In genomic region chr1:21325731-21326387, GRCh38 we compare ENCODE assay signal across 9 cellular contexts. TPM values are rescaled to one million over a fixed set of nuclear protein-coding genes. Genes with fewer than 3 reads are reported as not detected.
DNase-seq lines count a peak whose midpoint lies in the region; ATAC-seq, FAIRE-seq and TF ChIP-seq lines count a peak whose summit lies in the region.
"Had no signal": no experiment of that assay in that cellular context is flagged by ENCODE, and none has a peak within 500 bp of the region (broad histone marks: within the 10 kb centered on the region; RNA-seq: fewer than 3 reads in every experiment).

No MANE protein-coding gene starts in this region.

- WGBS in H1 (ENCODE audit: extremely low coverage in 1 of 2, insufficient coverage in 1 of 2, insufficient read length in 1 of 2, insufficient replicate concordance in 2 of 2, low coverage in 1 of 2, low lambda C conversion rate in 2 of 2, missing lambda C conversion rate in 1 of 2), 2 experiments, result 73% methylated on average over 18 of the region's 19 CpGs; no CpG with 5 or more reads in 1 of the 2 experiments

- H3K27ac ChIP-seq in A673 (ENCODE audit: low read depth, low read length, poor library complexity, severe bottlenecking) (peak overlapping the region; percentile 86), PC-3 (ENCODE audit: low read length) (peak overlapping the region; percentile 95), H1 (ENCODE audit: low read depth, low read length) (no peak overlapping the region)

- FAIRE-seq in H1 (lab: Jason Lieb, UNC), result no peak

- H2AFZ ChIP-seq in PC-3 (ENCODE audit: low read length) (no peak overlapping the region), H1 (ENCODE audit: low read length) (no peak overlapping the region)

- no peak for TF ChIP-seq EP300 in H1 (IDR thresholded peaks at IDR 0.05; ENCODE audit: borderline replicate concordance in 1 of 2, low read depth in 2 of 2, low read length in 2 of 2)

- no peak overlapping the region for H4K5ac ChIP-seq in H1 (ENCODE audit: insufficient read length, low read depth, low read length)

- no peak for TF ChIP-seq POLR2A in H1 (IDR thresholded peaks at IDR 0.05; ENCODE audit: control extremely low read depth in 1 of 2, low read depth in 2 of 2, low read length in 2 of 2)

- peaks cover 2% of the 10 kb centered on the region; the same call in 1 of the 2 replicates for H3K79me1 ChIP-seq in H1 (ENCODE audit: low read depth, low read length)

- H2BK12ac ChIP-seq in H1 (ENCODE audit: low read depth, low read length), result no peak overlapping the region; the same call in 1 of the 2 replicates

- CTCF ChIA-PET in A673 (lab: Charles Lee), result interaction anchor here (0.6 to 2.5 kb wide), 4 partner anchors 8 to 71 kb away, joined by 3 to 8 read pairs (median 3); no protein-coding TSS in a partner anchor
- CTCF ChIA-PET in PC-3 (lab: Charles Lee), result interaction anchor here (0.5 kb wide), 1 partner anchor 30 kb away, joined by 11 read pairs; no protein-coding TSS in a partner anchor
- CTCF ChIA-PET in H1 (lab: Charles Lee; ENCODE audit: partially characterized antibody), result interaction anchor here (0.6 to 15.0 kb wide), 14 partner anchors 9 to 1918 kb away, joined by 3 to 152 read pairs (median 6); no protein-coding TSS in a partner anchor

- no peak overlapping the region for H3K23ac ChIP-seq in H1 (ENCODE audit: insufficient read length)

- peak overlapping the region; percentile 4 for H4K91ac ChIP-seq in H1 (replicated peaks; ENCODE audit: insufficient read length, low read length)

- intact Hi-C loops in A673 (cut with micrococcal nuclease; ENCODE audit: unreplicated experiment) (no loop called here), PC-3 (cut with micrococcal nuclease) (no loop called here)

- 0 out of 2 replicates have a peak overlapping the region, but pooled peaks have one; percentile 2 for H2BK15ac ChIP-seq in H1 (ENCODE audit: low read length)

- no peak overlapping the region for H3K56ac ChIP-seq in H1 (replicated peaks; ENCODE audit: insufficient read length, low read depth, low read length)

- TF ChIP-seq CTCF in A673 (conservative IDR thresholded peaks at IDR 0.05; ENCODE audit: low read depth, low read length), result no peak
- no peak for TF ChIP-seq CTCF in PC-3 (conservative IDR thresholded peaks at IDR 0.05; ENCODE audit: low read depth, low read length)
- no peak for TF ChIP-seq CTCF in H1 (IDR thresholded peaks at IDR 0.05; ENCODE audit: control extremely low read depth in 1 of 3, insufficient read depth in 1 of 3, low read depth in 1 of 3, low read length in 3 of 3)

- H3K27me3 ChIP-seq in A673 (replicated peaks; ENCODE audit: insufficient read depth, low read depth, low read length, poor library complexity) (no peaks in the 10 kb centered on the region), PC-3 (ENCODE audit: low read length) (no peaks in the 10 kb centered on the region), H1 (replicated peaks in 1 of 4; ENCODE audit: control insufficient read depth in 3 of 4, extremely low read depth in 1 of 4, insufficient read depth in 3 of 4, low read length in 3 of 4) (no peaks in the 10 kb centered on the region)

- no peak overlapping the region for H3K14ac ChIP-seq in H1 (ENCODE audit: insufficient read length)

- no peaks in the 10 kb centered on the region for H3K36me3 ChIP-seq in A673 (ENCODE audit: insufficient read depth, low read length, poor library complexity, severe bottlenecking)
- H3K36me3 ChIP-seq in PC-3 (ENCODE audit: low read depth, low read length), result peaks cover 4% of the 10 kb centered on the region; the same call in 1 of the 2 replicates
- H3K36me3 ChIP-seq in H1 (ENCODE audit: control insufficient read depth in 2 of 4, insufficient read depth in 4 of 4, low read length in 3 of 4), result no peaks in the 10 kb centered on the region

- no peak overlapping the region for H2BK120ac ChIP-seq in H1 (replicated peaks; ENCODE audit: low read depth, low read length)

- DNase-seq in A673 (ENCODE audit: low spot score) (no peak), PC-3 (no peak), H1 (ENCODE audit: low read depth in 1 of 2, low spot score in 2 of 2) (no peak), nucleus accumbens (lab: John Stamatoyannopoulos, UW) (peak in 31 of 56 donors; percentile 16 to 70 (median 37)), HuH-7.5 (ENCODE audit: low spot score) (no peak), NCI-H774 (lab: John Stamatoyannopoulos, UW) (no peak), HUDEP-2 (lab: John Stamatoyannopoulos, UW; ENCODE audit: unreplicated experiment in 76 of 76) (no peak)
- DNase-seq: DMS53 had no signal

- no peak overlapping the region for H3K4ac ChIP-seq in H1 (replicated peaks; ENCODE audit: insufficient read length, low read depth, low read length)

- H2AK5ac ChIP-seq in H1 (ENCODE audit: low read depth, low read length), result no peak overlapping the region

- ATAC-seq in PC-3 (no peak), GM18868 (IDR thresholded peaks at IDR 0.05; ENCODE audit: unreplicated experiment) (no peak)

- no peaks in the 10 kb centered on the region for H3K9me2 ChIP-seq in PC-3 (replicated peaks; ENCODE audit: low read length)

- BruUV-seq in A673 (replicated peaks; lab: Mats Ljungman, UMichigan), result no TSS peak
- BruUV-seq in PC-3 (replicated peaks; lab: Mats Ljungman, UMichigan), result no TSS peak

- no peaks in the 10 kb centered on the region for H3K9me3 ChIP-seq in A673 (ENCODE audit: low read depth, low read length, poor library complexity, severe bottlenecking)
- no peaks in the 10 kb centered on the region for H3K9me3 ChIP-seq in PC-3 (ENCODE audit: low read length)
- no peaks in the 10 kb centered on the region for H3K9me3 ChIP-seq in H1 (ENCODE audit: insufficient read depth in 2 of 2, low read depth in 1 of 2, low read length in 1 of 2)

- TF ChIP-seq RAD21 in H1 (IDR thresholded peaks at IDR 0.05 in 1 of 2, conservative IDR thresholded peaks at IDR 0.05 in 1 of 2; ENCODE audit: low read depth in 2 of 2, low read length in 2 of 2), result no peak

- H4K20me1 ChIP-seq in PC-3 (ENCODE audit: low read length) (no peaks in the 10 kb centered on the region), H1 (replicated peaks in 1 of 2; ENCODE audit: control insufficient read depth in 1 of 2, insufficient read depth in 2 of 2, low read length in 2 of 2) (no peaks in the 10 kb centered on the region)

- POLR2A ChIA-PET in A673 (lab: Charles Lee; ENCODE audit: low non-redundant PET), result interaction anchor here (0.6 kb wide), 1 partner anchor 10 kb away, joined by 3 read pairs; no protein-coding TSS in a partner anchor
- POLR2A ChIA-PET in PC-3 (lab: Charles Lee; ENCODE audit: unreplicated experiment), result interaction anchor here (0.6 to 1.0 kb wide), 3 partner anchors 20 to 121 kb away, joined by 4 to 13 read pairs (median 5); no protein-coding TSS in a partner anchor
- POLR2A ChIA-PET in H1 (lab: Charles Lee; ENCODE audit: partially characterized antibody), result interaction anchor here (0.7 to 1.6 kb wide), 6 partner anchors 8 to 299 kb away, joined by 3 to 4 read pairs (median 4); no protein-coding TSS in a partner anchor

- no peak overlapping the region for H4K8ac ChIP-seq in H1 (ENCODE audit: extremely low read depth, insufficient read depth, low read length)

- H3K9ac ChIP-seq in PC-3 (ENCODE audit: low read length) (peak overlapping the region; percentile 72), H1 (replicated peaks in 1 of 4; ENCODE audit: extremely low read depth in 1 of 4, low read depth in 3 of 4, low read length in 3 of 4) (no peak overlapping the region)

- H2BK20ac ChIP-seq in H1 (ENCODE audit: low read length), result peak overlapping the region; percentile 57; the same call in 1 of the 2 replicates

- no peak overlapping the region for H3K4me3 ChIP-seq in A673 (ENCODE audit: low read depth, low read length, poor library complexity, severe bottlenecking)
- H3K4me3 ChIP-seq in PC-3 (ENCODE audit: low read length), result no peak overlapping the region
- no peak overlapping the region for H3K4me3 ChIP-seq in H1 (ENCODE audit: extremely low read depth in 1 of 4, insufficient read depth in 2 of 4, low read depth in 3 of 4, low read length in 4 of 4)

- H3K79me2 ChIP-seq in PC-3 (ENCODE audit: low read length), result peaks cover 79% of the 10 kb centered on the region
- peaks cover 0 to 1% of the 10 kb centered on the region in 2 experiments; a peak in 2 of 4 replicates for H3K79me2 ChIP-seq in H1 (ENCODE audit: control insufficient read depth in 1 of 2, insufficient read depth in 2 of 2, low read length in 2 of 2)

- 0 out of 2 replicates have a peak overlapping the region, but pooled peaks have one; percentile 2 for H2BK5ac ChIP-seq in H1 (ENCODE audit: low read depth, low read length)

- no peak overlapping the region for H3K18ac ChIP-seq in H1 (ENCODE audit: extremely low read depth, low read length)

- peaks cover 46% of the 10 kb centered on the region for H3K4me1 ChIP-seq in A673 (ENCODE audit: insufficient read depth, low read length, poor library complexity, severe bottlenecking)
- peaks cover 70% of the 10 kb centered on the region for H3K4me1 ChIP-seq in PC-3 (ENCODE audit: insufficient read depth, low read length)
- H3K4me1 ChIP-seq in H1 (replicated peaks in 1 of 4; ENCODE audit: control insufficient read depth in 3 of 4, insufficient read depth in 4 of 4, low read length in 3 of 4), result peaks cover 27 to 70% (median 51%) of the 10 kb centered on the region in 4 experiments

- no peaks in the 10 kb centered on the region for H3K23me2 ChIP-seq in H1 (ENCODE audit: low read depth, low read length)

- H3K4me2 ChIP-seq in PC-3 (ENCODE audit: low read length) (peak overlapping the region; percentile 83), H1 (ENCODE audit: insufficient read depth in 1 of 2, low read depth in 2 of 2, low read length in 2 of 2) (no peak overlapping the region; a peak in 2 of 4 replicates)

- H3F3A ChIP-seq in PC-3 (ENCODE audit: low read length, unreplicated experiment), result peaks cover 11% of the 10 kb centered on the region

TF ChIP-seq in H1, 55 proteins besides CTCF, POLR2A, EP300 and RAD21 (continues in another document):
- no peak for TF ChIP-seq HDAC6 (IDR thresholded peaks at IDR 0.05; ENCODE audit: low read depth, low read length)
- TF ChIP-seq NANOG (IDR thresholded peaks at IDR 0.05; ENCODE audit: insufficient read depth, low read depth, low read length, poor library complexity, severe bottlenecking), result no peak
- no peak for TF ChIP-seq TAF1 (IDR thresholded peaks at IDR 0.05; ENCODE audit: low read depth, low read length)
- TF ChIP-seq SIX5 (IDR thresholded peaks at IDR 0.05; ENCODE audit: low read depth, low read length), result no peak

RNA-seq across cellular contexts. Expression of gene ECE1, which starts 35.6 kb away (rescaled TPM):
- total RNA-seq in A673 (2021) (31.5 and 37.7 TPM in 2 replicates), PC-3 (2014; rRNA removed) (86.8 and 110 TPM in 2 replicates)
- total RNA-seq in H1 (2021; fragmentation: NEBNext Ultra II Directional; extraction: Animal tissue kit (Norgen Biotek cat#: 25700)), result 36.8 and 37.1 TPM in 2 replicates
- polyA plus RNA-seq in H1 (2011; rRNA removed), result 21.4 and 26.7 TPM in 2 replicates
- polyA plus RNA-seq in H1 (2011; cell fraction: cytosol; rRNA removed), result 15.9 TPM
- 24.2 TPM for polyA plus RNA-seq in H1 (2011; cell fraction: nucleus; rRNA removed)
- 23.4 to 31.1 TPM (median 26.4 TPM) in 4 replicates for polyA plus RNA-seq in H1 (2012, experiment 1 of 2)
- 17.3 TPM for polyA plus RNA-seq in H1 (2012, experiment 2 of 2)
- 44.8 TPM for polyA plus RNA-seq in H1 (2013, experiment 1 of 2)
- polyA plus RNA-seq in H1 (2013, experiment 2 of 2), result 44.6 TPM
- 23.9 and 27.9 TPM in 2 replicates for polyA minus RNA-seq in H1 (2011; rRNA and poly(A)+ RNA removed)
- polyA minus RNA-seq in H1 (2011; cell fraction: cytosol; rRNA and poly(A)+ RNA removed), result 13.4 TPM
- 12.3 TPM for polyA minus RNA-seq in H1 (2011; cell fraction: nucleus; rRNA and poly(A)+ RNA removed)

Comparison
In these comparisons a context has a peak if more than half of its experiments do, and no peak if none do; other contexts are left out.
1. DNase-seq: peak in nucleus accumbens (31 of 56); none in A673 (single experiment), PC-3 (single experiment), H1 (0 of 2), HuH-7.5 (single experiment), NCI-H774 (single experiment) and HUDEP-2 (0 of 76).